Comparison of ENCODE assay signal across 8 cellular contexts in genomic region chr19:28737021-28737525, GRCh38.
DNase-seq lines count a peak whose midpoint lies in the region; ATAC-seq, FAIRE-seq and TF ChIP-seq lines count a peak whose summit lies in the region.

No MANE protein-coding gene starts in this region.

- H3K27me3 ChIP-seq in BLaER1 (no peaks in the 10 kb centered on the region), OCI-LY3 (ENCODE audit: low read depth, low read length) (peaks cover 67% of the 10 kb centered on the region), H1 (replicated peaks in 1 of 4; ENCODE audit: control insufficient read depth in 3 of 4, extremely low read depth in 1 of 4, insufficient read depth in 3 of 4, low read length in 3 of 4) (no peaks in the 10 kb centered on the region)

- H3K27ac ChIP-seq in BLaER1 = peak overlapping the region; percentile 60
- peak overlapping the region; percentile 5; the same call in 1 of the 2 replicates for H3K27ac ChIP-seq in OCI-LY3 (ENCODE audit: low read length)
- no peak overlapping the region for H3K27ac ChIP-seq in H1 (ENCODE audit: low read depth, low read length)

- H2AFZ ChIP-seq in OCI-LY3 (ENCODE audit: low read depth, low read length) (no peak overlapping the region; the same call in 1 of the 2 replicates), H1 (ENCODE audit: low read length) (peak overlapping the region; percentile 77)

- H3K79me2 ChIP-seq in OCI-LY3 (ENCODE audit: low read length) = no peaks in the 10 kb centered on the region
- no peaks in the 10 kb centered on the region for H3K79me2 ChIP-seq in H1 (ENCODE audit: control insufficient read depth in 1 of 2, insufficient read depth in 2 of 2, low read length in 2 of 2)

- H3K36me3 ChIP-seq in BLaER1 (no peaks in the 10 kb centered on the region), OCI-LY3 (replicated peaks; ENCODE audit: low read depth, low read length) (no peaks in the 10 kb centered on the region), H1 (ENCODE audit: control insufficient read depth in 2 of 4, insufficient read depth in 4 of 4, low read length in 3 of 4) (no peaks in the 10 kb centered on the region)

- no peak for TF ChIP-seq POLR2A in H1 (IDR thresholded peaks at IDR 0.05; ENCODE audit: control extremely low read depth in 1 of 2, low read depth in 2 of 2, low read length in 2 of 2)

- DNase-seq in H1 (ENCODE audit: low read depth in 1 of 2, low spot score in 2 of 2) (no peak), midbrain (lab: John Stamatoyannopoulos, UW) (peak; percentile 70)
- DNase-seq in activated CD4-positive, alpha-beta T cell treated with anti-CD3 and anti-CD28 coated beads for 4 hours = no peak

- peak; percentile 28 for FAIRE-seq in H1 (lab: Jason Lieb, UNC)

- H2BK15ac ChIP-seq in H1 (ENCODE audit: low read length) = no peak overlapping the region

- H3K18ac ChIP-seq in H1 (ENCODE audit: extremely low read depth, low read length) = no peak overlapping the region

- H2BK20ac ChIP-seq in H1 (ENCODE audit: low read length) = no peak overlapping the region

- no peaks in the 10 kb centered on the region for H3K23me2 ChIP-seq in H1 (ENCODE audit: low read depth, low read length)

- H3K4me3 ChIP-seq in BLaER1 = no peak overlapping the region
- H3K4me3 ChIP-seq in OCI-LY3 (ENCODE audit: low read length) = peak overlapping the region; percentile 17
- no peak overlapping the region for H3K4me3 ChIP-seq in H1 (ENCODE audit: extremely low read depth in 1 of 4, insufficient read depth in 2 of 4, low read depth in 3 of 4, low read length in 4 of 4)

- no peak overlapping the region for H3K56ac ChIP-seq in H1 (replicated peaks; ENCODE audit: insufficient read length, low read depth, low read length)

- H2BK12ac ChIP-seq in H1 (ENCODE audit: low read depth, low read length) = no peak overlapping the region

- H2BK5ac ChIP-seq in H1 (ENCODE audit: low read depth, low read length) = no peak overlapping the region

- H3K4ac ChIP-seq in H1 (replicated peaks; ENCODE audit: insufficient read length, low read depth, low read length) = no peak overlapping the region

- CTCF ChIA-PET in H1 (lab: Charles Lee; ENCODE audit: partially characterized antibody) = interaction anchor here (0.7 to 5.3 kb wide), 41 partner anchors 7 to 763 kb away, joined by 3 to 79 read pairs (median 4); no protein-coding TSS in a partner anchor

- peak; percentile 55 for ATAC-seq in GM19397 (IDR thresholded peaks at IDR 0.05; ENCODE audit: unreplicated experiment)
- ATAC-seq in GM18517 (IDR thresholded peaks at IDR 0.05; ENCODE audit: unreplicated experiment) = no peak
- ATAC-seq in GM19324 (IDR thresholded peaks at IDR 0.05; ENCODE audit: low FRiP score, unreplicated experiment) = no peak

- no peaks in the 10 kb centered on the region for H3K9me3 ChIP-seq in BLaER1
- no peaks in the 10 kb centered on the region for H3K9me3 ChIP-seq in OCI-LY3 (ENCODE audit: insufficient read depth, low read length)
- H3K9me3 ChIP-seq in H1 (ENCODE audit: insufficient read depth in 2 of 2, low read depth in 1 of 2, low read length in 1 of 2) = no peaks in the 10 kb centered on the region

- no peaks in the 10 kb centered on the region for H3K79me1 ChIP-seq in H1 (ENCODE audit: low read depth, low read length)

- H4K5ac ChIP-seq in H1 (ENCODE audit: insufficient read length, low read depth, low read length) = no peak overlapping the region

- TF ChIP-seq EP300 in H1 (IDR thresholded peaks at IDR 0.05; ENCODE audit: borderline replicate concordance in 1 of 2, low read depth in 2 of 2, low read length in 2 of 2) = no peak

- peak; percentile 53 to 57 for TF ChIP-seq RAD21 in H1 (IDR thresholded peaks at IDR 0.05 in 1 of 2, conservative IDR thresholded peaks at IDR 0.05 in 1 of 2; ENCODE audit: low read depth in 2 of 2, low read length in 2 of 2)

- peak; percentile 90 for TF ChIP-seq CTCF in OCI-LY3 (IDR thresholded peaks at IDR 0.05; ENCODE audit: low read depth, low read length)
- peak in 2 of 3 experiments; percentile 43 to 47; a peak in 2 of 4 replicates for TF ChIP-seq CTCF in H1 (IDR thresholded peaks at IDR 0.05; ENCODE audit: control extremely low read depth in 1 of 3, insufficient read depth in 1 of 3, low read depth in 1 of 3, low read length in 3 of 3)

- no peak overlapping the region for H2AK5ac ChIP-seq in H1 (ENCODE audit: low read depth, low read length)

- H3K9ac ChIP-seq in BLaER1 (peak overlapping the region; percentile 58; the same call in 1 of the 2 replicates), OCI-LY3 (ENCODE audit: low read length) (peak overlapping the region; percentile 17; the same call in 1 of the 2 replicates), H1 (replicated peaks in 1 of 4; ENCODE audit: extremely low read depth in 1 of 4, low read depth in 3 of 4, low read length in 3 of 4) (no peak overlapping the region)

- POLR2A ChIA-PET in H1 (lab: Charles Lee; ENCODE audit: partially characterized antibody) = interaction anchor here (0.5 kb wide), 1 partner anchor 131 kb away, joined by 3 read pairs; no protein-coding TSS in a partner anchor

- H3K14ac ChIP-seq in H1 (ENCODE audit: insufficient read length) = no peak overlapping the region

- H3K4me2 ChIP-seq in BLaER1 = peak overlapping the region; percentile 53
- peak overlapping the region; percentile 49 for H3K4me2 ChIP-seq in OCI-LY3 (ENCODE audit: low read length)
- H3K4me2 ChIP-seq in H1 (ENCODE audit: insufficient read depth in 1 of 2, low read depth in 2 of 2, low read length in 2 of 2) = no peak overlapping the region

- no peak overlapping the region for H3K23ac ChIP-seq in H1 (ENCODE audit: insufficient read length)

- H2BK120ac ChIP-seq in H1 (replicated peaks; ENCODE audit: low read depth, low read length) = no peak overlapping the region

- WGBS in H1 (ENCODE audit: extremely low coverage in 1 of 2, insufficient coverage in 1 of 2, insufficient read length in 1 of 2, insufficient replicate concordance in 2 of 2, low coverage in 1 of 2, low lambda C conversion rate in 2 of 2, missing lambda C conversion rate in 1 of 2), 2 experiments = 41% methylated on average over 3 of the region's 3 CpGs; no CpG with 5 or more reads in 1 of the 2 experiments

- H3K4me1 ChIP-seq in BLaER1 (peaks cover 8% of the 10 kb centered on the region), OCI-LY3 (ENCODE audit: low read length) (peaks cover 25% of the 10 kb centered on the region), H1 (replicated peaks in 1 of 4; ENCODE audit: control insufficient read depth in 3 of 4, insufficient read depth in 4 of 4, low read length in 3 of 4) (peaks cover 0 to 2% (median 0%) of the 10 kb centered on the region in 4 experiments; a peak in 1 of 7 replicates)

- H4K91ac ChIP-seq in H1 (replicated peaks; ENCODE audit: insufficient read length, low read length) = no peak overlapping the region

- H4K20me1 ChIP-seq in BLaER1 (no peaks in the 10 kb centered on the region), OCI-LY3 (ENCODE audit: insufficient read depth, low read length) (peaks cover 5% of the 10 kb centered on the region; the same call in 1 of the 2 replicates), H1 (replicated peaks in 1 of 2; ENCODE audit: control insufficient read depth in 1 of 2, insufficient read depth in 2 of 2, low read length in 2 of 2) (no peaks in the 10 kb centered on the region)

- no peak overlapping the region for H4K8ac ChIP-seq in H1 (ENCODE audit: extremely low read depth, insufficient read depth, low read length)

TF ChIP-seq in H1, 55 proteins besides CTCF, POLR2A, EP300 and RAD21:
- TF ChIP-seq CTBP2 (IDR thresholded peaks at IDR 0.05; ENCODE audit: borderline replicate concordance, insufficient read depth, insufficient read length, low read length) (no peak), KDM4A (IDR thresholded peaks at IDR 0.05; ENCODE audit: low read depth, low read length, severe bottlenecking) (no peak), SIRT6 (IDR thresholded peaks at IDR 0.05; ENCODE audit: low read length) (no peak), KDM1A (IDR thresholded peaks at IDR 0.05; ENCODE audit: borderline replicate concordance, low read length) (no peak), EZH2 (IDR thresholded peaks at IDR 0.05; ENCODE audit: low read depth, low read length, severe bottlenecking) (no peak), TEAD4 (IDR thresholded peaks at IDR 0.05; ENCODE audit: low read depth, low read length) (no peak), TBP (IDR thresholded peaks at IDR 0.05; ENCODE audit: low read depth, low read length) (no peak), ASH2L (IDR thresholded peaks at IDR 0.05; ENCODE audit: low read length) (no peak), GABPA (IDR thresholded peaks at IDR 0.05; ENCODE audit: borderline replicate concordance, insufficient read depth, low read length) (no peak), MAX (IDR thresholded peaks at IDR 0.05) (no peak), RNF2 (IDR thresholded peaks at IDR 0.05; ENCODE audit: borderline replicate concordance, low read depth, low read length, missing control alignments, poor library complexity, severe bottlenecking) (no peak), CBX5 (IDR thresholded peaks at IDR 0.05; ENCODE audit: low read depth, low read length) (no peak), RFX5 (IDR thresholded peaks at IDR 0.05; ENCODE audit: borderline replicate concordance, low read depth, low read length) (no peak), E2F6 (IDR thresholded peaks at IDR 0.05) (no peak), SP1 (IDR thresholded peaks at IDR 0.05; ENCODE audit: low read depth, low read length) (no peak), MAFK (IDR thresholded peaks at IDR 0.05; ENCODE audit: low read depth, low read length) (no peak)

Comparison
In these comparisons a context has a peak if more than half of its experiments do, and no peak if none do; other contexts are left out.
1. H3K4me2 ChIP-seq: peak in BLaER1 (single experiment) and OCI-LY3 (single experiment); none in H1 (0 of 2).
2. H3K9ac ChIP-seq: peak in BLaER1 (single experiment) and OCI-LY3 (single experiment); none in H1 (0 of 4).